1 cellular context compared by ENCODE assay signal in the genomic region with DNA sequence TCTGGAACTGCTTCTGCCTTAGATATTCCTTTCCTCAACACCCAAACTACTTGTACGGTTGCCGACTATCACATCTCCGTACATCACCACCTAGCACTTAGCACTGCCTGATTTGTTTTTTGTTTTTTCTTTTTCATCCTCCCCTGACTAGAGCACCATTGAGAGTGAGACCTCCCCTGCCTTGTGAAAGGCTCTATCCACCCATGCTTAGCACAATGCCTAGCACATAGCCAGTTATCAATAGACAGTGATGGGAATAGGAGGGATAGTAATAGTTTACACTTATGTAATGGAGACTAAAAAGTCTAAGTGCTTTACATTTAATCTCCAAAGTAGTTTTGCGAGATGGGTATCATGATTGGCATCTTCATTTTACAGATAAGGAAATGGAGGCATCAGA.
TF ChIP-seq lines count a peak whose summit lies in the region.

No MANE protein-coding gene starts in this region.

TF ChIP-seq in H1, 55 proteins besides CTCF, POLR2A, EP300 and RAD21:
- TF ChIP-seq, protein P1, sequence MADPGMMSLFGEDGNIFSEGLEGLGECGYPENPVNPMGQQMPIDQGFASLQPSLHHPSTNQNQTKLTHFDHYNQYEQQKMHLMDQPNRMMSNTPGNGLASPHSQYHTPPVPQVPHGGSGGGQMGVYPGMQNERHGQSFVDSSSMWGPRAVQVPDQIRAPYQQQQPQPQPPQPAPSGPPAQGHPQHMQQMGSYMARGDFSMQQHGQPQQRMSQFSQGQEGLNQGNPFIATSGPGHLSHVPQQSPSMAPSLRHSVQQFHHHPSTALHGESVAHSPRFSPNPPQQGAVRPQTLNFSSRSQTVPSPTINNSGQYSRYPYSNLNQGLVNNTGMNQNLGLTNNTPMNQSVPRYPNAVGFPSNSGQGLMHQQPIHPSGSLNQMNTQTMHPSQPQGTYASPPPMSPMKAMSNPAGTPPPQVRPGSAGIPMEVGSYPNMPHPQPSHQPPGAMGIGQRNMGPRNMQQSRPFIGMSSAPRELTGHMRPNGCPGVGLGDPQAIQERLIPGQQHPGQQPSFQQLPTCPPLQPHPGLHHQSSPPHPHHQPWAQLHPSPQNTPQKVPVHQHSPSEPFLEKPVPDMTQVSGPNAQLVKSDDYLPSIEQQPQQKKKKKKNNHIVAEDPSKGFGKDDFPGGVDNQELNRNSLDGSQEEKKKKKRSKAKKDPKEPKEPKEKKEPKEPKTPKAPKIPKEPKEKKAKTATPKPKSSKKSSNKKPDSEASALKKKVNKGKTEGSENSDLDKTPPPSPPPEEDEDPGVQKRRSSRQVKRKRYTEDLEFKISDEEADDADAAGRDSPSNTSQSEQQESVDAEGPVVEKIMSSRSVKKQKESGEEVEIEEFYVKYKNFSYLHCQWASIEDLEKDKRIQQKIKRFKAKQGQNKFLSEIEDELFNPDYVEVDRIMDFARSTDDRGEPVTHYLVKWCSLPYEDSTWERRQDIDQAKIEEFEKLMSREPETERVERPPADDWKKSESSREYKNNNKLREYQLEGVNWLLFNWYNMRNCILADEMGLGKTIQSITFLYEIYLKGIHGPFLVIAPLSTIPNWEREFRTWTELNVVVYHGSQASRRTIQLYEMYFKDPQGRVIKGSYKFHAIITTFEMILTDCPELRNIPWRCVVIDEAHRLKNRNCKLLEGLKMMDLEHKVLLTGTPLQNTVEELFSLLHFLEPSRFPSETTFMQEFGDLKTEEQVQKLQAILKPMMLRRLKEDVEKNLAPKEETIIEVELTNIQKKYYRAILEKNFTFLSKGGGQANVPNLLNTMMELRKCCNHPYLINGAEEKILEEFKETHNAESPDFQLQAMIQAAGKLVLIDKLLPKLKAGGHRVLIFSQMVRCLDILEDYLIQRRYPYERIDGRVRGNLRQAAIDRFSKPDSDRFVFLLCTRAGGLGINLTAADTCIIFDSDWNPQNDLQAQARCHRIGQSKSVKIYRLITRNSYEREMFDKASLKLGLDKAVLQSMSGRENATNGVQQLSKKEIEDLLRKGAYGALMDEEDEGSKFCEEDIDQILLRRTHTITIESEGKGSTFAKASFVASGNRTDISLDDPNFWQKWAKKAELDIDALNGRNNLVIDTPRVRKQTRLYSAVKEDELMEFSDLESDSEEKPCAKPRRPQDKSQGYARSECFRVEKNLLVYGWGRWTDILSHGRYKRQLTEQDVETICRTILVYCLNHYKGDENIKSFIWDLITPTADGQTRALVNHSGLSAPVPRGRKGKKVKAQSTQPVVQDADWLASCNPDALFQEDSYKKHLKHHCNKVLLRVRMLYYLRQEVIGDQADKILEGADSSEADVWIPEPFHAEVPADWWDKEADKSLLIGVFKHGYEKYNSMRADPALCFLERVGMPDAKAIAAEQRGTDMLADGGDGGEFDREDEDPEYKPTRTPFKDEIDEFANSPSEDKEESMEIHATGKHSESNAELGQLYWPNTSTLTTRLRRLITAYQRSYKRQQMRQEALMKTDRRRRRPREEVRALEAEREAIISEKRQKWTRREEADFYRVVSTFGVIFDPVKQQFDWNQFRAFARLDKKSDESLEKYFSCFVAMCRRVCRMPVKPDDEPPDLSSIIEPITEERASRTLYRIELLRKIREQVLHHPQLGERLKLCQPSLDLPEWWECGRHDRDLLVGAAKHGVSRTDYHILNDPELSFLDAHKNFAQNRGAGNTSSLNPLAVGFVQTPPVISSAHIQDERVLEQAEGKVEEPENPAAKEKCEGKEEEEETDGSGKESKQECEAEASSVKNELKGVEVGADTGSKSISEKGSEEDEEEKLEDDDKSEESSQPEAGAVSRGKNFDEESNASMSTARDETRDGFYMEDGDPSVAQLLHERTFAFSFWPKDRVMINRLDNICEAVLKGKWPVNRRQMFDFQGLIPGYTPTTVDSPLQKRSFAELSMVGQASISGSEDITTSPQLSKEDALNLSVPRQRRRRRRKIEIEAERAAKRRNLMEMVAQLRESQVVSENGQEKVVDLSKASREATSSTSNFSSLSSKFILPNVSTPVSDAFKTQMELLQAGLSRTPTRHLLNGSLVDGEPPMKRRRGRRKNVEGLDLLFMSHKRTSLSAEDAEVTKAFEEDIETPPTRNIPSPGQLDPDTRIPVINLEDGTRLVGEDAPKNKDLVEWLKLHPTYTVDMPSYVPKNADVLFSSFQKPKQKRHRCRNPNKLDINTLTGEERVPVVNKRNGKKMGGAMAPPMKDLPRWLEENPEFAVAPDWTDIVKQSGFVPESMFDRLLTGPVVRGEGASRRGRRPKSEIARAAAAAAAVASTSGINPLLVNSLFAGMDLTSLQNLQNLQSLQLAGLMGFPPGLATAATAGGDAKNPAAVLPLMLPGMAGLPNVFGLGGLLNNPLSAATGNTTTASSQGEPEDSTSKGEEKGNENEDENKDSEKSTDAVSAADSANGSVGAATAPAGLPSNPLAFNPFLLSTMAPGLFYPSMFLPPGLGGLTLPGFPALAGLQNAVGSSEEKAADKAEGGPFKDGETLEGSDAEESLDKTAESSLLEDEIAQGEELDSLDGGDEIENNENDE (IDR thresholded peaks at IDR 0.05; ENCODE audit: insufficient replicate concordance, low read length): no peak
- TF ChIP-seq SP4 (IDR thresholded peaks at IDR 0.05; ENCODE audit: low read length) (no peak), SIX5 (IDR thresholded peaks at IDR 0.05; ENCODE audit: low read depth, low read length) (no peak), TEAD4 (IDR thresholded peaks at IDR 0.05; ENCODE audit: low read depth, low read length) (no peak), CBX5 (IDR thresholded peaks at IDR 0.05; ENCODE audit: low read depth, low read length) (no peak)
